ENCODE assay signal across 9 cellular contexts in genomic region chrX:46953597-46953996, GRCh38. TPM values are rescaled to one million over a fixed set of nuclear protein-coding genes. Genes with fewer than 3 reads are reported as not detected.
DNase-seq lines count a peak whose midpoint lies in the region; ATAC-seq and TF ChIP-seq lines count a peak whose summit lies in the region.
"Had no signal": no experiment of that assay in that cellular context is flagged by ENCODE, and none has a peak within 500 bp of the region (broad histone marks: within the 10 kb centered on the region; RNA-seq: fewer than 3 reads in every experiment).

No MANE protein-coding gene starts in this region.

- TF ChIP-seq CTCF in adrenal gland (IDR thresholded peaks at IDR 0.05) (no peak), upper lobe of right lung (IDR thresholded peaks at IDR 0.05) (no peak)

- H3K27me3 Mint-ChIP-seq in naive B cell, result no peaks in the 10 kb centered on the region

- peak overlapping the region; percentile 44 to 73 (median 48) for H3K27ac ChIP-seq in adrenal gland
- H3K27ac ChIP-seq in upper lobe of right lung, result no peak overlapping the region

- H3K9me3 Mint-ChIP-seq in naive B cell, result no peaks in the 10 kb centered on the region

- H3K36me3 Mint-ChIP-seq in naive B cell, result no peaks in the 10 kb centered on the region

- peaks cover 10 to 53% (median 13%) of the 10 kb centered on the region in 3 donors for H3K4me1 Mint-ChIP-seq in naive B cell

- peak overlapping the region in 5 of 6 donors; percentile 1 to 84 (median 44) for H3K27ac Mint-ChIP-seq in naive B cell

- ATAC-seq in GM18511 (IDR thresholded peaks at IDR 0.05; ENCODE audit: unreplicated experiment) (peak; percentile 66), HG02938 (IDR thresholded peaks at IDR 0.05; ENCODE audit: unreplicated experiment) (peak; percentile 68), naive B cell (ENCODE audit: low read depth in 2 of 2) (peak; percentile 54 to 59), upper lobe of right lung (no peak), GM19455 (IDR thresholded peaks at IDR 0.05; ENCODE audit: unreplicated experiment) (no peak), GM19035 (IDR thresholded peaks at IDR 0.05; ENCODE audit: unreplicated experiment) (no peak)

- H3K36me3 ChIP-seq in adrenal gland (replicated peaks in 1 of 2), result no peaks in the 10 kb centered on the region
- H3K36me3 ChIP-seq in upper lobe of right lung, result no peaks in the 10 kb centered on the region

- H3K4me3 Mint-ChIP-seq in naive B cell, result peak overlapping the region in 5 of 8 donors; percentile 3 to 60 (median 45)

- H3K4me1 ChIP-seq in adrenal gland (replicated peaks in 1 of 2), result peaks cover 0 to 29% of the 10 kb centered on the region in 2 donors
- H3K4me1 ChIP-seq in upper lobe of right lung, result no peaks in the 10 kb centered on the region

- no peaks in the 10 kb centered on the region for H3K9me3 ChIP-seq in adrenal gland (replicated peaks in 1 of 3)
- no peaks in the 10 kb centered on the region for H3K9me3 ChIP-seq in upper lobe of right lung

- intact Hi-C loops in adrenal gland (cut with DNase I), result no loop called here
- intact Hi-C loops in upper lobe of right lung (cut with DNase I), result no loop called here

- H3K27me3 ChIP-seq in adrenal gland, result peaks cover 8% of the 10 kb centered on the region
- no peaks in the 10 kb centered on the region for H3K27me3 ChIP-seq in upper lobe of right lung

- 0 to 22% (median 6%) methylated on average over 2 of the region's 2 CpGs for WGBS in adrenal gland, 4 donors

- TF ChIP-seq POLR2A in adrenal gland (IDR thresholded peaks at IDR 0.05), result peak in 1 of 2 donors; percentile 30

- H3K4me3 ChIP-seq in adrenal gland, result no peak overlapping the region
- H3K4me3 ChIP-seq in upper lobe of right lung, result no peak overlapping the region

- DNase-seq in adrenal gland (peak in 4 of 7 donors; percentile 29 to 58 (median 51)), naive B cell (no peak), upper lobe of right lung (no peak), CD1c-positive myeloid dendritic cell (ENCODE audit: extremely low spot score) (no peak)
- DNase-seq: NCI-H187 treated with DMSO at 0.1 percent for 48 hours had no signal

RNA-seq across cellular contexts. Expression of gene JADE3, which starts 41.4 kb away (rescaled TPM):
- 10 to 100 TPM; 16.8 to 39.5 (median 22.8) TPM for total RNA-seq in adrenal gland
- 10 to 100 TPM in 1 of 3 donors, 1 to 10 TPM in 2; 2.8 to 26.9 (median 5.9) TPM for polyA plus RNA-seq in adrenal gland
- polyA plus RNA-seq in naive B cell (ENCODE audit: low read depth in 6 of 6), result 1 to 10 TPM in 4 of 6 donors, under 1 TPM in 1, not detected in 1; 0.71 to 3.9 (median 3.4) TPM
- total RNA-seq in upper lobe of right lung, result 10.1 TPM

Comparison
In these comparisons a context has a peak if more than half of its experiments do, and no peak if none do; other contexts are left out.
1. ATAC-seq: peak in GM18511 (single experiment), HG02938 (single experiment) and naive B cell (2 of 2); none in upper lobe of right lung (single experiment), GM19455 (single experiment) and GM19035 (single experiment).
2. DNase-seq: peak in adrenal gland (4 of 7); none in naive B cell (single experiment), upper lobe of right lung (single experiment) and CD1c-positive myeloid dendritic cell (single experiment).